1 cellular context compared by ENCODE assay signal in the genomic region with DNA sequence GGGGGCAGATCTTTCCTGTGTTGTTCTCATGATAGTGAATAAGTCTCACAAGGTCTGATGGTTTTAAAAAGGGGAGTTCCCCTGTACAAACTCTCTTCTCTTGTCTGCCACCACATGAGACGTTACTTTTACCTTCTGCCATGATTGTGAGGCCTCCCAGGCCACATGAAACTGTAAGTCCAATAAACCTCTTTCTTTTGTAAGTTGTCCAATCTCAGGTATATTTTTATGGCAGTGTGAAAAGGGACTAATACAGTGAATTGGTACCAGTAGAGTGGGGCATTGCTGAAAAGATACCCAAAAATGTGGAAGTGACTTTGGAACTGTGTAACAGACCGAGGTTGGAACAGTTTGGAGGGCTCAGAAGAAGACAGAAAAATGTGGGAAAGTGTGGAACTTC.
A peak's percentile ranks its signal among the peaks of the same experiment; 100 is the strongest.
TF ChIP-seq lines count a peak whose summit lies in the region.

No MANE protein-coding gene starts in this region.

TF ChIP-seq in GM12878, 131 proteins besides CTCF, POLR2A, EP300 and RAD21:
- 0 out of 2 replicates have a peak, but pooled peaks have one; percentile 52 for TF ChIP-seq CBX3 (IDR thresholded peaks at IDR 0.05; ENCODE audit: borderline replicate concordance, low read depth)
